ENCODE assay signal across 18 cellular contexts in genomic region chr6:168198302-168199180, GRCh38.
DNase-seq lines count a peak whose midpoint lies in the region; ATAC-seq and TF ChIP-seq lines count a peak whose summit lies in the region.
"Had no signal": no experiment of that assay in that cellular context is flagged by ENCODE, and none has a peak within 500 bp of the region (broad histone marks: within the 10 kb centered on the region; RNA-seq: fewer than 3 reads in every experiment).

No MANE protein-coding gene starts in this region.

- no peak overlapping the region for H3K27ac Mint-ChIP-seq in endodermal cell
- H3K27ac Mint-ChIP-seq: B cell; CD4-positive, CD25-positive, alpha-beta regulatory T cell had no signal

- peaks cover 21% of the 10 kb centered on the region for H3K4me1 Mint-ChIP-seq in endodermal cell
- H3K4me1 Mint-ChIP-seq: B cell; CD4-positive, CD25-positive, alpha-beta regulatory T cell had no signal

- H3K4me1 ChIP-seq in KMS-11 (ENCODE audit: low read depth, poor library complexity, severe bottlenecking) (peaks cover 55% of the 10 kb centered on the region), endodermal cell (ENCODE audit: control insufficient read depth, insufficient read depth, low read length) (peaks cover 5% of the 10 kb centered on the region)
- H3K4me1 ChIP-seq: Caco-2 had no signal

- intact Hi-C loops in posterior vena cava (cut with DNase I): no loop called here

- H2AFZ ChIP-seq in KMS-11 (ENCODE audit: low read depth): peak overlapping the region; percentile 33; the same call in 1 of the 2 replicates

- no peak for TF ChIP-seq POLR2A in GM18505 (IDR thresholded peaks at IDR 0.05; ENCODE audit: borderline replicate concordance, extremely low read depth, insufficient read depth, insufficient read length)

- H3K36me3 Mint-ChIP-seq in endodermal cell (ENCODE audit: low read depth): no peaks in the 10 kb centered on the region
- H3K36me3 Mint-ChIP-seq: CD4-positive, CD25-positive, alpha-beta regulatory T cell had no signal

- DNase-seq in DMS53 (lab: John Stamatoyannopoulos, UW): peak; percentile 11
- DNase-seq in DMS53 treated with DMSO at 0.1 percent for 48 hours (lab: John Stamatoyannopoulos, UW; ENCODE audit: unreplicated experiment): no peak
- peak; percentile 38 for DNase-seq in endodermal cell
- peak; percentile 60 for DNase-seq in posterior vena cava (ENCODE audit: low spot score)
- no peak for DNase-seq in activated CD8-positive, alpha-beta memory T cell treated with anti-CD3 and anti-CD28 coated beads for 24 hours
- no peak for DNase-seq in NCI-H2081 treated with DMSO at 0.1 percent for 48 hours (lab: John Stamatoyannopoulos, UW)
- DNase-seq: CD4-positive, CD25-positive, alpha-beta regulatory T cell; DMS153; KBM-7; NCI-H1048; NCI-H774; PC-3 had no signal

- no peaks in the 10 kb centered on the region for H3K27me3 Mint-ChIP-seq in endodermal cell (ENCODE audit: insufficient read depth)
- H3K27me3 Mint-ChIP-seq: B cell; CD4-positive, CD25-positive, alpha-beta regulatory T cell had no signal

- H3K27ac ChIP-seq in KMS-11 (peak overlapping the region; percentile 95), endodermal cell (ENCODE audit: low read depth, low read length) (no peak overlapping the region)
- H3K27ac ChIP-seq: 22Rv1 had no signal

- no peaks in the 10 kb centered on the region for H3K27me3 ChIP-seq in KMS-11 (ENCODE audit: insufficient read depth, low read depth)
- no peaks in the 10 kb centered on the region for H3K27me3 ChIP-seq in endodermal cell (ENCODE audit: control insufficient read depth, insufficient read depth, low read length, poor library complexity, severe bottlenecking)

- H3K9ac ChIP-seq in KMS-11 (peak overlapping the region; percentile 73), endodermal cell (ENCODE audit: extremely low read depth, low read length, poor library complexity, severe bottlenecking) (no peak overlapping the region)

- H3K36me3 ChIP-seq in KMS-11 (ENCODE audit: insufficient read depth) (no peaks in the 10 kb centered on the region), endodermal cell (ENCODE audit: control insufficient read depth, insufficient read depth, low read length) (no peaks in the 10 kb centered on the region)

- peak overlapping the region; percentile 59 for H3K4me2 ChIP-seq in KMS-11

- no peaks in the 10 kb centered on the region for H3K79me2 ChIP-seq in KMS-11 (ENCODE audit: insufficient read depth, low read depth)

- no peaks in the 10 kb centered on the region for H4K20me1 ChIP-seq in KMS-11 (ENCODE audit: insufficient read depth)

- no peak for TF ChIP-seq CTCF in KMS-11 (conservative IDR thresholded peaks at IDR 0.05; ENCODE audit: low read depth, low read length)
- TF ChIP-seq CTCF in endodermal cell (conservative IDR thresholded peaks at IDR 0.05): no peak

- peaks cover 6% of the 10 kb centered on the region for H3K9me3 ChIP-seq in endodermal cell (ENCODE audit: control insufficient read depth, low read length)
- H3K9me3 ChIP-seq: Caco-2 had no signal

- 86 to 87% methylated on average over 16 to 21 of the region's 21 CpGs for WGBS in endodermal cell (ENCODE audit: insufficient coverage in 1 of 2, insufficient read length in 1 of 2), 2 experiments

- H3K4me3 ChIP-seq in KMS-11 (IDR thresholded peaks at IDR 0.05; ENCODE audit: insufficient read depth, low read depth, low read length): no peak overlapping the region
- H3K4me3 ChIP-seq in endodermal cell (ENCODE audit: low read length): no peak overlapping the region

- H3K4me3 Mint-ChIP-seq in endodermal cell: no peak overlapping the region
- H3K4me3 Mint-ChIP-seq: B cell; CD4-positive, CD25-positive, alpha-beta regulatory T cell; H9 had no signal

- ATAC-seq in GM18505 (IDR thresholded peaks at IDR 0.05; ENCODE audit: unreplicated experiment): no peak
- ATAC-seq: PC-3 had no signal

- no peaks in the 10 kb centered on the region for H3K9me3 Mint-ChIP-seq in endodermal cell
- H3K9me3 Mint-ChIP-seq: H9 had no signal

Comparison
In these comparisons a context has a peak if more than half of its experiments do, and no peak if none do; other contexts are left out.
1. DNase-seq: peak in DMS53 (single experiment), endodermal cell (single experiment) and posterior vena cava (single experiment); none in DMS53 treated with DMSO at 0.1 percent for 48 hours (single experiment), activated CD8-positive, alpha-beta memory T cell treated with anti-CD3 and anti-CD28 coated beads for 24 hours (single experiment) and NCI-H2081 treated with DMSO at 0.1 percent for 48 hours (single experiment).